ENCODE assay signal across 16 cellular contexts in the genomic region with DNA sequence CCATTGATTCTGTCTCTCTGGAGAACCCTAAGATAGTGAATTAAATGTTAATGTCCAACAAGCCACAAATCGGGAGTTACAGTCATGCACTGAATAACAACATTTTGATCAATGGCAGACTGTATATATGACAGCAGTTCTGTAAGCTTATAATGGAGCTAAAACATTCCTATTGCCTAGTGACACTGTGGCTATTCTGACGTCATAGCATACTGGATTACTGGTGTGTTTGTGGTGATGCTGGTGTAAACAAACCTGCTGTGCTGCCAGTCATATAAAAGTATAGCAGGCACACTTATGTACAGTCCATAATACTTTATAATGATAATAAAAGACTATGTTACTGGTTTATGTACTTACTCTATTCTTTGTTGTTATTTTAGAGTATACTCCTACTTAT.
"Had no signal": no experiment of that assay in that cellular context is flagged by ENCODE, and none has a peak within 500 bp of the region (broad histone marks: within the 10 kb centered on the region; RNA-seq: fewer than 3 reads in every experiment).

No MANE protein-coding gene starts in this region.

- ATAC-seq: right cardiac atrium had no signal

- FAIRE-seq: endothelial cell of umbilical vein, TTC549 had no signal

- H3K36me3 ChIP-seq: esophagus squamous epithelium, prostate gland, suprapubic skin had no signal

- H3K9me3 ChIP-seq: esophagus squamous epithelium, prostate gland, suprapubic skin had no signal

- DNase-seq: activated B cell treated with CpG ODN at 0.5 μM for 24 hours; activated CD4-positive, alpha-beta T cell treated with anti-CD3 and anti-CD28 coated beads, Interleukin-2, amount 10 ng/mL, durations not matched to agents 24 days and 14 days; activated CD8-positive, alpha-beta memory T cell treated with anti-CD3 and anti-CD28 coated beads, Interleukin-2, amount 50 U/mL, for 48 hours; activated gamma-delta T cell treated with Interleukin-2 at 50 U/mL for 16 hours; amygdala; cortex of kidney; effector CD4-positive, alpha-beta T cell; esophagus squamous epithelium; foreskin melanocyte; head of caudate nucleus; nephron progenitor cell; right cardiac atrium had no signal

- H3K4me1 ChIP-seq: prostate gland, suprapubic skin had no signal

- H3K27ac ChIP-seq: esophagus squamous epithelium, prostate gland, suprapubic skin had no signal

- H3K27me3 ChIP-seq: esophagus squamous epithelium, suprapubic skin had no signal

- H3K4me3 ChIP-seq: esophagus squamous epithelium, prostate gland, suprapubic skin had no signal
